Comparison of ENCODE assay signal across 1 cellular context in genomic region chr15:64893481-64894394, GRCh38.
TF ChIP-seq lines count a peak whose summit lies in the region.

No MANE protein-coding gene starts in this region.

TF ChIP-seq in GM12878, 131 proteins besides CTCF, POLR2A, EP300 and RAD21 (continued from another document and continues in another):
- TF ChIP-seq PBX3 (IDR thresholded peaks at IDR 0.05; ENCODE audit: insufficient replicate concordance, low read depth, low read length) (peak; percentile 98), MTA2 (IDR thresholded peaks at IDR 0.05; ENCODE audit: low read depth) (peak; percentile 76; the same call in 1 of the 2 replicates), BCLAF1 (IDR thresholded peaks at IDR 0.05) (no peak), BACH1 (IDR thresholded peaks at IDR 0.05; ENCODE audit: borderline replicate concordance) (peak; percentile 89), ELK1 (IDR thresholded peaks at IDR 0.05; ENCODE audit: low read depth, low read length) (no peak; the same call in 1 of the 2 replicates), NFYA (IDR thresholded peaks at IDR 0.05; ENCODE audit: borderline replicate concordance, low read depth, low read length) (peak; percentile 40; the same call in 1 of the 2 replicates), SPI1 (IDR thresholded peaks at IDR 0.05; ENCODE audit: borderline replicate concordance, insufficient read depth, low read depth, low read length) (peak; percentile 60), CHD1 (IDR thresholded peaks at IDR 0.05; ENCODE audit: low read depth, low read length) (0 out of 2 replicates have a peak, but pooled peaks have one; percentile 34), USF2 (IDR thresholded peaks at IDR 0.05; ENCODE audit: borderline replicate concordance, low read depth, low read length) (no peak; the same call in 1 of the 2 replicates), KAT2A (conservative IDR thresholded peaks at IDR 0.05; ENCODE audit: control insufficient read depth, low read depth, low read length) (no peak), E4F1 (IDR thresholded peaks at IDR 0.05; ENCODE audit: borderline replicate concordance, partially characterized antibody) (peak; percentile 77), STAT3 (IDR thresholded peaks at IDR 0.05; ENCODE audit: low read depth, low read length) (no peak), FOXM1 (IDR thresholded peaks at IDR 0.05; ENCODE audit: low read depth, low read length) (no peak), SMARCA5 (IDR thresholded peaks at IDR 0.05) (peak; percentile 99), CBFB (IDR thresholded peaks at IDR 0.05; ENCODE audit: low read depth) (peak; percentile 63; the same call in 1 of the 2 replicates), TCF12 (IDR thresholded peaks at IDR 0.05; ENCODE audit: low read depth, low read length) (0 out of 2 replicates have a peak, but pooled peaks have one; percentile 26), CREM (IDR thresholded peaks at IDR 0.05; ENCODE audit: low read depth) (peak; percentile 85), ZNF592 (IDR thresholded peaks at IDR 0.05) (no peak), GATAD2B (conservative IDR thresholded peaks at IDR 0.05; ENCODE audit: low read depth) (peak; percentile 87), BRCA1 (IDR thresholded peaks at IDR 0.05; ENCODE audit: low read depth, low read length) (peak; percentile 73), POLR2AphosphoS5 (IDR thresholded peaks at IDR 0.05; ENCODE audit: low read length) (peak; percentile 91), YBX1 (IDR thresholded peaks at IDR 0.05) (no peak), IKZF1 (conservative IDR thresholded peaks at IDR 0.05) (peak; percentile 92), SREBF2 (IDR thresholded peaks at IDR 0.05; ENCODE audit: low read length) (no peak), NBN (IDR thresholded peaks at IDR 0.05) (peak; percentile 90), HCFC1 (IDR thresholded peaks at IDR 0.05; ENCODE audit: low read length) (peak; percentile 42; the same call in 1 of the 2 replicates), MYB (IDR thresholded peaks at IDR 0.05; ENCODE audit: borderline replicate concordance, low read depth, low read length) (no peak), ZNF622 (IDR thresholded peaks at IDR 0.05) (no peak), IRF3 (IDR thresholded peaks at IDR 0.05) (peak; percentile 69), EGR1 (IDR thresholded peaks at IDR 0.05; ENCODE audit: borderline replicate concordance in 1 of 2, low read depth in 2 of 2, low read length in 2 of 2) (0 out of 3 replicates have a peak, but pooled peaks of 1 of the 2 experiments have one; percentile 3), NFXL1 (IDR thresholded peaks at IDR 0.05; ENCODE audit: borderline replicate concordance) (no peak), IRF4 (IDR thresholded peaks at IDR 0.05; ENCODE audit: low read depth, low read length) (peak; percentile 64), MTA3 (IDR thresholded peaks at IDR 0.05; ENCODE audit: borderline replicate concordance, low read length) (no peak), ZBTB40 (IDR thresholded peaks at IDR 0.05; ENCODE audit: borderline replicate concordance) (peak; percentile 21; the same call in 1 of the 2 replicates), SRF (IDR thresholded peaks at IDR 0.05; ENCODE audit: low read depth in 2 of 2, low read length in 2 of 2) (0 out of 4 replicates have a peak, but pooled peaks of 1 of the 2 experiments have one; percentile 3), NRF1 (conservative IDR thresholded peaks at IDR 0.05; ENCODE audit: low read depth, low read length) (no peak), TAF1 (IDR thresholded peaks at IDR 0.05; ENCODE audit: borderline replicate concordance, low read depth, low read length) (peak; percentile 73), MYC (IDR thresholded peaks at IDR 0.05; ENCODE audit: insufficient read depth, insufficient read length, insufficient replicate concordance, low read length, severe bottlenecking) (no peak), SIX5 (IDR thresholded peaks at IDR 0.05; ENCODE audit: low read depth, low read length, severe bottlenecking) (no peak)
